Comparison of ENCODE assay signal across 8 cellular contexts in genomic region chr9:133715866-133716563, GRCh38. TPM values are rescaled to one million over a fixed set of nuclear protein-coding genes. Genes with fewer than 3 reads are reported as not detected.
A peak's percentile ranks its signal among the peaks of the same experiment; 100 is the strongest.
DNase-seq lines count a peak whose midpoint lies in the region; ATAC-seq, FAIRE-seq and TF ChIP-seq lines count a peak whose summit lies in the region.

No MANE protein-coding gene starts in this region.

- TF ChIP-seq EP300 in K562 (IDR thresholded peaks at IDR 0.05; ENCODE audit: low read length), result no peak

- peak; percentile 73 to 83 for TF ChIP-seq RAD21 in K562 (CRISPR knock-in tag; conservative IDR thresholded peaks at IDR 0.05 in 1 of 2, IDR thresholded peaks at IDR 0.05 in 1 of 2)

- in situ Hi-C loops in K562 (cut with MboI), result no loop called here

- 0 out of 4 replicates have a peak overlapping the region, but pooled peaks of 1 of the 2 experiments have one; percentile 17 for H3K9ac ChIP-seq in K562 (ENCODE audit: insufficient read depth in 1 of 2, low read depth in 2 of 2, low read length in 2 of 2)

- TF ChIP-seq POLR2A in K562 (conservative IDR thresholded peaks at IDR 0.05), result no peak

- H3K27me3 ChIP-seq in K562 (ENCODE audit: control insufficient read depth in 2 of 2, insufficient read depth in 2 of 2, low read length in 2 of 2) (peaks cover 10 to 60% of the 10 kb centered on the region in 2 experiments; a peak in 4 of 5 replicates), osteoblast (ENCODE audit: insufficient read depth, low read length) (no peaks in the 10 kb centered on the region)

- H3K4me2 ChIP-seq in K562 (ENCODE audit: insufficient read depth, low read length) (no peak overlapping the region), osteoblast (ENCODE audit: insufficient read depth, low read length) (peak overlapping the region; percentile 68)

- DNase-seq in GM10266 (ENCODE audit: extremely low spot score), result no peak
- DNase-seq in NCI-H226, result peak; percentile 41
- DNase-seq in K562 (ENCODE audit: extremely low read depth in 1 of 4, low spot score in 3 of 4), result peak; percentile 30 to 48 (median 32)
- DNase-seq in osteoblast (ENCODE audit: insufficient read length, low spot score, missing footprints), result peak; percentile 88
- DNase-seq in AG20443 (ENCODE audit: low spot score), result no peak
- DNase-seq in GM19240 (ENCODE audit: insufficient read length, low spot score), result no peak

- H3K79me2 ChIP-seq in K562 (ENCODE audit: control insufficient read depth, insufficient read depth, low read length) (no peaks in the 10 kb centered on the region), osteoblast (ENCODE audit: insufficient read depth, low read length) (no peaks in the 10 kb centered on the region)

- ATAC-seq in K562 (peak; percentile 77), GM19463 (IDR thresholded peaks at IDR 0.05; ENCODE audit: unreplicated experiment) (no peak), HG02870 (IDR thresholded peaks at IDR 0.05; ENCODE audit: unreplicated experiment) (no peak)

- H2AFZ ChIP-seq in K562 (ENCODE audit: low read depth, low read length), result no peak overlapping the region
- no peak overlapping the region for H2AFZ ChIP-seq in osteoblast (ENCODE audit: low read length)

- WGBS in K562 (ENCODE audit: insufficient coverage, low coverage, missing lambda C conversion rate), result 3% methylated on average over 19 of the region's 21 CpGs

- no peaks in the 10 kb centered on the region for H3K9me1 ChIP-seq in K562 (ENCODE audit: control insufficient read depth, insufficient read depth, low read length)

- H4K20me1 ChIP-seq in K562 (replicated peaks; ENCODE audit: control insufficient read depth, insufficient read depth, low read length) (peaks cover 14% of the 10 kb centered on the region), osteoblast (ENCODE audit: insufficient read depth, low read length) (no peaks in the 10 kb centered on the region)

- CTCF ChIA-PET in K562 (lab: Yijun Ruan, JAX; ENCODE audit: low intra/inter-chr PET ratio), result no interaction called here

- peaks cover 0 to 21% of the 10 kb centered on the region in 2 experiments; a peak in 2 of 5 replicates for H3K4me1 ChIP-seq in K562 (replicated peaks in 1 of 2; ENCODE audit: control insufficient read depth in 2 of 2, insufficient read depth in 2 of 2, low read length in 2 of 2)
- peaks cover 34% of the 10 kb centered on the region for H3K4me1 ChIP-seq in osteoblast (ENCODE audit: insufficient read depth, low read length)

- intact Hi-C loops in K562 (cut with micrococcal nuclease), result loop anchor here (1.0 kb wide), 1 partner anchor 183 kb away; no protein-coding TSS in a partner anchor

- no peak for FAIRE-seq in K562 (lab: Jason Lieb, UNC)

- POLR2A ChIA-PET in K562 (lab: Yijun Ruan, JAX), result interaction anchor here (0.6 kb wide), 1 partner anchor 696 kb away, joined by 3 read pairs; no protein-coding TSS in a partner anchor

- no TSS peak for BruUV-seq in K562 (replicated peaks; lab: Mats Ljungman, UMichigan)

- H3K4me3 ChIP-seq in K562 (no peak overlapping the region), osteoblast (ENCODE audit: insufficient read depth, low read length) (peak overlapping the region; percentile 25)

- TF ChIP-seq CTCF in GM10266 (IDR thresholded peaks at IDR 0.05; ENCODE audit: control insufficient read depth, insufficient read depth, low read depth, missing control alignments) (peak; percentile 42), K562 (IDR thresholded peaks at IDR 0.05 in 2 of 3, conservative IDR thresholded peaks at IDR 0.05 in 1 of 3; ENCODE audit: insufficient read depth in 2 of 3, low read depth in 1 of 3, low read length in 3 of 3) (peak; percentile 62 to 72 (median 62)), osteoblast (IDR thresholded peaks at IDR 0.05; ENCODE audit: extremely low read depth, low read depth, low read length) (peak; percentile 33)

- H3K9me3 ChIP-seq in K562 (replicated peaks; ENCODE audit: control insufficient read depth, insufficient read depth, low read depth, low read length), result no peaks in the 10 kb centered on the region
- H3K9me3 ChIP-seq in osteoblast (ENCODE audit: low read depth, low read length), result no peaks in the 10 kb centered on the region

- H3K27ac ChIP-seq in K562 (ENCODE audit: extremely low read depth, low read depth, low read length), result no peak overlapping the region
- peak overlapping the region; percentile 93 for H3K27ac ChIP-seq in osteoblast (ENCODE audit: low read depth, low read length)

- H3K36me3 ChIP-seq in K562 (ENCODE audit: control insufficient read depth, insufficient read depth, low read length) (no peaks in the 10 kb centered on the region), osteoblast (ENCODE audit: insufficient read depth, low read length) (no peaks in the 10 kb centered on the region)

TF ChIP-seq in K562, 482 proteins besides CTCF, POLR2A, EP300 and RAD21:
- TF ChIP-seq KDM5B (IDR thresholded peaks at IDR 0.05; ENCODE audit: insufficient replicate concordance, low read depth, low read length) (no peak), DEAF1 (CRISPR knock-in tag; IDR thresholded peaks at IDR 0.05) (peak; percentile 70), SMC3 (conservative IDR thresholded peaks at IDR 0.05; ENCODE audit: insufficient read depth, low read depth, low read length) (peak; percentile 42)
TF ChIP-seq in K562: peak in this region for 2.

RNA-seq across cellular contexts. Expression of gene SARDH, which starts 22.1 kb away (rescaled TPM):
- total RNA-seq in K562 (2011; cell fraction: chromatin; rRNA removed; ENCODE audit: low replicate concordance), result 0.28 and 1.8 TPM in 2 replicates
- 0.39 and 1.3 TPM in 2 replicates for total RNA-seq in K562 (2011; cell fraction: nucleolus; rRNA removed)
- 0.15 TPM in 1 of 2 replicates, not detected in the other for total RNA-seq in K562 (2011; cell fraction: nucleoplasm; rRNA removed)
- total RNA-seq in K562 (2014; rRNA removed), result not detected in 2 replicates
- not detected in 2 replicates for total RNA-seq in K562 (2014; rRNA removed; fragmentation: Illumina TruSeq; extraction: Trizol)
- total RNA-seq in K562 (2015; rRNA removed; fragmentation: Illumina TruSeq; extraction: Trizol), result not detected in 2 replicates
- total RNA-seq in K562 (2021), result 0.25 TPM in 1 of 2 replicates, not detected in the other
- 0.07 and 0.14 TPM in 2 replicates for polyA plus RNA-seq in K562 (2011; rRNA removed)
- polyA plus RNA-seq in K562 (2011; cell fraction: cytosol; rRNA removed), result 0.04 and 0.21 TPM in 2 replicates
- 0.24 and 2.6 TPM in 2 replicates for polyA plus RNA-seq in K562 (2011; cell fraction: nucleus; rRNA removed)
- 0.11 and 0.16 TPM in 2 replicates for polyA plus RNA-seq in K562 (2012)
- not detected in 2 replicates for polyA plus RNA-seq in K562 (2014; fragmentation: Illumina TruSeq; extraction: Trizol)
- not detected for polyA plus RNA-seq in K562 (2014; fragmentation: Nextera tagmentation; extraction: Ambion mirVana)
- polyA plus RNA-seq in K562 (2014; rRNA removed), result not detected in 2 replicates
- polyA minus RNA-seq in K562 (2011; rRNA and poly(A)+ RNA removed), result 0.11 TPM in 1 of 2 replicates, not detected in the other
- polyA minus RNA-seq in K562 (2011; cell fraction: cytosol; rRNA and poly(A)+ RNA removed), result not detected in 2 replicates
- 0.11 and 0.54 TPM in 2 replicates for polyA minus RNA-seq in K562 (2011; cell fraction: nucleus; rRNA and poly(A)+ RNA removed)
- 5.4 and 10.9 TPM in 2 replicates for total RNA-seq in osteoblast

Comparison
In these comparisons a context has a peak if more than half of its experiments do, and no peak if none do; other contexts are left out.
1. DNase-seq: peak in NCI-H226 (single experiment), K562 (4 of 4) and osteoblast (single experiment); none in GM10266 (single experiment), AG20443 (single experiment) and GM19240 (single experiment).
2. Peak in every context shown above with its lines, with median percentiles within 50 percentile points of each other: CTCF ChIP-seq.